In the genomic region with DNA sequence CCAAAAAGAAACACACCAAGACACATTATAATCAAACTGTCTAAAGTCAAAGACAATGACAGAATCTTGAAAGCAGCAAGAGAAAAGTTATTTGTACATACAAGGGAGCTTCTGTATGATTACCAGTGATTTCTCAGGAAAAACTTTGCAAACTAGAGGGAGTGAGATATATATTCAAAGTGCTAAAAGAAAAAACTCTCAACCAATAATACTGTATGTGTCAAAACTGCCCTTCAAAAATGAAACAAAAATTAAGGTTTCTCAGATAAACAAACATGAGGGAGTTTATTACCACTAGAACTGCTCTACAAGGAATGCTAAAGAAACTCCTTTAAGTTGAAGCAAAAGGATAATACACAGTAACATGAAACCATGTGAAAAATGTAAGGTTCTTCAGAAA, we compare ENCODE assay signal across 21 cellular contexts.
DNase-seq lines count a peak whose midpoint lies in the region; FAIRE-seq and TF ChIP-seq lines count a peak whose summit lies in the region.
"Had no signal": no experiment of that assay in that cellular context is flagged by ENCODE, and none has a peak within 500 bp of the region (broad histone marks: within the 10 kb centered on the region; RNA-seq: fewer than 3 reads in every experiment).

No MANE protein-coding gene starts in this region.

- peaks cover 7% of the 10 kb centered on the region for H3K9me3 Mint-ChIP-seq in activated T-helper 1 cell treated with anti-CD3 and anti-CD28 coated beads, Interleukin-12 subunit alpha, Interleukin-12 subunit beta, Interleukin-2, Interleukin-4 antibody, amounts not matched to agents 30 ng/mL and 10 ng/mL and 1 ng/mL, durations not matched to agents 14 hours and 24 hours and 36 hours
- H3K9me3 Mint-ChIP-seq in nephron progenitor cell, result peaks cover 17% of the 10 kb centered on the region

- peaks cover 29% of the 10 kb centered on the region for H3K4me1 ChIP-seq in A673 (ENCODE audit: insufficient read depth, low read length, poor library complexity, severe bottlenecking)
- H3K4me1 ChIP-seq: A549, BE2C had no signal

- peaks cover 37% of the 10 kb centered on the region for H3K27me3 Mint-ChIP-seq in activated T-helper 1 cell treated with anti-CD3 and anti-CD28 coated beads, Interleukin-12 subunit alpha, Interleukin-12 subunit beta, Interleukin-2, Interleukin-4 antibody, amounts not matched to agents 30 ng/mL and 10 ng/mL and 1 ng/mL, durations not matched to agents 14 hours and 24 hours and 36 hours (ENCODE audit: insufficient read depth)
- peaks cover 4% of the 10 kb centered on the region for H3K27me3 Mint-ChIP-seq in nephron progenitor cell (ENCODE audit: low read depth, poor library complexity)

- intact Hi-C loops in A673 (cut with micrococcal nuclease; ENCODE audit: unreplicated experiment), result no loop called here
- intact Hi-C loops in activated T-helper 1 cell treated with anti-CD3 and anti-CD28 coated beads, Interleukin-12 subunit alpha, Interleukin-12 subunit beta, Interleukin-2, Interleukin-4 antibody, amounts not matched to agents 30 ng/mL and 10 ng/mL and 1 ng/mL, durations not matched to agents 14 hours and 24 hours and 36 hours (cut with micrococcal nuclease), result no loop called here

- no peak overlapping the region for H3K4me3 Mint-ChIP-seq in activated T-helper 1 cell treated with anti-CD3 and anti-CD28 coated beads, Interleukin-12 subunit alpha, Interleukin-12 subunit beta, Interleukin-2, Interleukin-4 antibody, amounts not matched to agents 30 ng/mL and 10 ng/mL and 1 ng/mL, durations not matched to agents 14 hours and 24 hours and 36 hours
- H3K4me3 Mint-ChIP-seq in nephron progenitor cell, result no peak overlapping the region
- H3K4me3 Mint-ChIP-seq: CD14-positive monocyte; CD4-positive, alpha-beta memory T cell; CD4-positive, CD25-positive, alpha-beta regulatory T cell; CD8-positive, alpha-beta memory T cell had no signal

- BruUV-seq in A673 (replicated peaks; lab: Mats Ljungman, UMichigan), result no TSS peak

- no peaks in the 10 kb centered on the region for H3K27me3 ChIP-seq in A673 (replicated peaks; ENCODE audit: insufficient read depth, low read depth, low read length, poor library complexity)
- H3K27me3 ChIP-seq: BLaER1 had no signal

- H3K4me3 ChIP-seq in A673 (ENCODE audit: low read depth, low read length, poor library complexity, severe bottlenecking), result no peak overlapping the region
- H3K4me3 ChIP-seq: A549, BLaER1 had no signal

- DNase-seq in A673 (ENCODE audit: low spot score) (no peak), OCI-M1 (lab: John Stamatoyannopoulos, UW) (peak; percentile 24), nephron progenitor cell (no peak), D721Med (ENCODE audit: insufficient read length, low spot score) (no peak)
- DNase-seq in activated T-helper 1 cell treated with anti-CD3 and anti-CD28 coated beads, Interleukin-12 subunit alpha, Interleukin-12 subunit beta, Interleukin-2, Interleukin-4 antibody, amounts not matched to agents 30 ng/mL and 10 ng/mL and 1 ng/mL, durations not matched to agents 14 hours and 24 hours and 36 hours (ENCODE audit: low spot score), result no peak
- DNase-seq: ACHN; BE2C; C1 segment of cervical spinal cord; CD4-positive, alpha-beta memory T cell; CD4-positive, CD25-positive, alpha-beta regulatory T cell; CD8-positive, alpha-beta memory T cell; COR-L47; DMS79 treated with DMSO at 0.1 percent for 48 hours; GF-D8 had no signal

- TF ChIP-seq CTCF in A673 (conservative IDR thresholded peaks at IDR 0.05; ENCODE audit: low read depth, low read length) (no peak), nephron progenitor cell (IDR thresholded peaks at IDR 0.05) (no peak), D721Med (IDR thresholded peaks at IDR 0.05; ENCODE audit: insufficient read depth, missing control alignments) (no peak)

- H3K36me3 ChIP-seq in A673 (ENCODE audit: insufficient read depth, low read length, poor library complexity, severe bottlenecking), result no peaks in the 10 kb centered on the region
- H3K36me3 ChIP-seq: BE2C, BLaER1 had no signal

- no peak for FAIRE-seq in D721Med (lab: Jason Lieb, UNC)
- FAIRE-seq: G401.6, GM12891, GM19239 had no signal

- H3K4me1 Mint-ChIP-seq in activated T-helper 1 cell treated with anti-CD3 and anti-CD28 coated beads, Interleukin-12 subunit alpha, Interleukin-12 subunit beta, Interleukin-2, Interleukin-4 antibody, amounts not matched to agents 30 ng/mL and 10 ng/mL and 1 ng/mL, durations not matched to agents 14 hours and 24 hours and 36 hours (ENCODE audit: low read depth), result no peaks in the 10 kb centered on the region
- no peaks in the 10 kb centered on the region for H3K4me1 Mint-ChIP-seq in nephron progenitor cell
- H3K4me1 Mint-ChIP-seq: CD4-positive, alpha-beta memory T cell; CD8-positive, alpha-beta memory T cell had no signal

- CTCF ChIA-PET in A673 (lab: Charles Lee), result interaction anchor here (1.2 kb wide), 1 partner anchor 29 kb away, joined by 4 read pairs; no protein-coding TSS in a partner anchor

- peaks cover 18% of the 10 kb centered on the region for H3K9me3 ChIP-seq in A673 (ENCODE audit: low read depth, low read length, poor library complexity, severe bottlenecking)
- H3K9me3 ChIP-seq: A549, BE2C had no signal

- POLR2A ChIA-PET in A673 (lab: Charles Lee; ENCODE audit: low non-redundant PET), result interaction anchor here (0.6 kb wide), 1 partner anchor 40 kb away, joined by 4 read pairs; no protein-coding TSS in a partner anchor

- H3K36me3 Mint-ChIP-seq in activated T-helper 1 cell treated with anti-CD3 and anti-CD28 coated beads, Interleukin-12 subunit alpha, Interleukin-12 subunit beta, Interleukin-2, Interleukin-4 antibody, amounts not matched to agents 30 ng/mL and 10 ng/mL and 1 ng/mL, durations not matched to agents 14 hours and 24 hours and 36 hours (ENCODE audit: low read depth), result no peaks in the 10 kb centered on the region
- H3K36me3 Mint-ChIP-seq in nephron progenitor cell (ENCODE audit: low read depth), result peaks cover 14% of the 10 kb centered on the region
- H3K36me3 Mint-ChIP-seq: CD14-positive monocyte; CD4-positive, CD25-positive, alpha-beta regulatory T cell had no signal

- H3K27ac Mint-ChIP-seq in activated T-helper 1 cell treated with anti-CD3 and anti-CD28 coated beads, Interleukin-12 subunit alpha, Interleukin-12 subunit beta, Interleukin-2, Interleukin-4 antibody, amounts not matched to agents 30 ng/mL and 10 ng/mL and 1 ng/mL, durations not matched to agents 14 hours and 24 hours and 36 hours, result peak overlapping the region; percentile 49
- H3K27ac Mint-ChIP-seq in nephron progenitor cell, result no peak overlapping the region
- H3K27ac Mint-ChIP-seq: CD14-positive monocyte; CD4-positive, alpha-beta memory T cell; CD4-positive, CD25-positive, alpha-beta regulatory T cell; CD8-positive, alpha-beta memory T cell had no signal

- H3K27ac ChIP-seq in A673 (ENCODE audit: low read depth, low read length, poor library complexity, severe bottlenecking), result peak overlapping the region; percentile 90
- H3K27ac ChIP-seq: 22Rv1, A549, BLaER1 had no signal
